9 cellular contexts compared by ENCODE assay signal in the genomic region with DNA sequence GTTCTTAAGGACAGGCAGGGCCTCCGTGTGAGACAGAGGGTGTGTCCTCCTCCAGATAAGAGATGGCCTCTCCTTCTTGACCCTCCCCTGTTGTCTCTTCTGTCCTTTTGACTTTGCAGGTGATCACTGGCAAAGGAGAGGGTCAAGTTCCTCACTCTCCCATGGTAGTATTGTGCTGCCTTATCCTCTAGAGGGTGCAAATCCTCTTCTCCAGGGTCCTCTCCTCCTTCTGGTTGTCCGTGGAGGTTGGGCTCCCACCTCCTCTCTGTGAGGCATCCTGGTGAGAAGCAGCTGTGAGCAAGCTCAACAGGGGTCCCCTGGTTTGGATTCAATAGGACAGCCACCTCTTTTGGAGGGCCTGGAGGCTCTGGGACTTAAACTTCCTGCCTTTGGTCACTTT. TPM values are rescaled to one million over a fixed set of nuclear protein-coding genes. Genes with fewer than 3 reads are reported as not detected.
DNase-seq lines count a peak whose midpoint lies in the region; ATAC-seq, FAIRE-seq and TF ChIP-seq lines count a peak whose summit lies in the region.
"Had no signal": no experiment of that assay in that cellular context is flagged by ENCODE, and none has a peak within 500 bp of the region (broad histone marks: within the 10 kb centered on the region; RNA-seq: fewer than 3 reads in every experiment).

No MANE protein-coding gene starts in this region.

- DNase-seq in A673 (ENCODE audit: low spot score) (peak; percentile 24), GM10248 (ENCODE audit: extremely low spot score) (peak; percentile 13), OCI-LY7 (ENCODE audit: low spot score) (peak; percentile 51), H1 (ENCODE audit: low read depth in 1 of 2, low spot score in 2 of 2) (no peak), prostate gland (ENCODE audit: low spot score) (no peak), GF-D8 (lab: John Stamatoyannopoulos, UW) (no peak)

- POLR2A ChIA-PET in A673 (lab: Charles Lee; ENCODE audit: low non-redundant PET) = no interaction called here
- POLR2A ChIA-PET in GM10248 (lab: Yijun Ruan, JAX) = no interaction called here
- POLR2A ChIA-PET in OCI-LY7 (lab: Charles Lee) = no interaction called here
- POLR2A ChIA-PET in H1 (lab: Charles Lee; ENCODE audit: partially characterized antibody) = interaction anchor here (1.1 kb wide), 1 partner anchor 88 kb away, joined by 3 read pairs; no protein-coding TSS in a partner anchor

- WGBS in H1 (ENCODE audit: extremely low coverage in 1 of 2, insufficient coverage in 1 of 2, insufficient read length in 1 of 2, insufficient replicate concordance in 2 of 2, low coverage in 1 of 2, low lambda C conversion rate in 2 of 2, missing lambda C conversion rate in 1 of 2), 2 experiments = 67% methylated on average over 1 of the region's 2 CpGs; no CpG with 5 or more reads in 1 of the 2 experiments
- 20% methylated on average over 1 of the region's 2 CpGs for WGBS in prostate gland

- H3K27ac ChIP-seq in A673 (ENCODE audit: low read depth, low read length, poor library complexity, severe bottlenecking) = no peak overlapping the region
- H3K27ac ChIP-seq in OCI-LY7 (ENCODE audit: low read depth, low read length, poor library complexity, severe bottlenecking) = no peak overlapping the region
- H3K27ac ChIP-seq in H1 (ENCODE audit: low read depth, low read length) = no peak overlapping the region
- H3K27ac ChIP-seq in prostate gland = no peak overlapping the region

- H3K4me3 ChIP-seq in A673 (ENCODE audit: low read depth, low read length, poor library complexity, severe bottlenecking) = no peak overlapping the region
- H3K4me3 ChIP-seq in OCI-LY7 (ENCODE audit: low read depth, low read length, poor library complexity, severe bottlenecking) = no peak overlapping the region
- H3K4me3 ChIP-seq in H1 (ENCODE audit: extremely low read depth in 1 of 4, insufficient read depth in 2 of 4, low read depth in 3 of 4, low read length in 4 of 4) = no peak overlapping the region
- no peak overlapping the region for H3K4me3 ChIP-seq in prostate gland

- TF ChIP-seq POLR2A in H1 (IDR thresholded peaks at IDR 0.05; ENCODE audit: control extremely low read depth in 1 of 2, low read depth in 2 of 2, low read length in 2 of 2) (no peak), prostate gland (IDR thresholded peaks at IDR 0.05) (no peak)

- intact Hi-C loops in A673 (cut with micrococcal nuclease; ENCODE audit: unreplicated experiment) (no loop called here), OCI-LY7 (cut with micrococcal nuclease; ENCODE audit: unreplicated experiment) (loop anchor here (2.0 kb wide), 1 partner anchor 68 kb away; no protein-coding TSS in a partner anchor), prostate gland (cut with DNase I) (no loop called here)

- H2BK12ac ChIP-seq in H1 (ENCODE audit: low read depth, low read length) = no peak overlapping the region

- no peaks in the 10 kb centered on the region for H3K23me2 ChIP-seq in H1 (ENCODE audit: low read depth, low read length)

- peak; percentile 42; the same call in 1 of the 2 replicates for TF ChIP-seq CTCF in A673 (conservative IDR thresholded peaks at IDR 0.05; ENCODE audit: low read depth, low read length)
- peak; percentile 12 for TF ChIP-seq CTCF in GM10248 (IDR thresholded peaks at IDR 0.05; ENCODE audit: control extremely low read depth, extremely low read depth, low read depth, missing control alignments)
- TF ChIP-seq CTCF in OCI-LY7 (conservative IDR thresholded peaks at IDR 0.05; ENCODE audit: low read length) = peak; percentile 62
- peak; percentile 5 to 51 (median 30) for TF ChIP-seq CTCF in H1 (IDR thresholded peaks at IDR 0.05; ENCODE audit: control extremely low read depth in 1 of 3, insufficient read depth in 1 of 3, low read depth in 1 of 3, low read length in 3 of 3)
- TF ChIP-seq CTCF in prostate gland (IDR thresholded peaks at IDR 0.05) = no peak

- no peak overlapping the region for H2BK5ac ChIP-seq in H1 (ENCODE audit: low read depth, low read length)

- no peak overlapping the region for H3K14ac ChIP-seq in H1 (ENCODE audit: insufficient read length)

- H3K18ac ChIP-seq in H1 (ENCODE audit: extremely low read depth, low read length) = no peak overlapping the region

- H2AFZ ChIP-seq in OCI-LY7 (ENCODE audit: low read length) (no peak overlapping the region), H1 (ENCODE audit: low read length) (no peak overlapping the region)

- H3K79me2 ChIP-seq in OCI-LY7 (ENCODE audit: insufficient read depth, low read depth, low read length) (no peaks in the 10 kb centered on the region), H1 (ENCODE audit: control insufficient read depth in 1 of 2, insufficient read depth in 2 of 2, low read length in 2 of 2) (no peaks in the 10 kb centered on the region)

- H3K56ac ChIP-seq in H1 (replicated peaks; ENCODE audit: insufficient read length, low read depth, low read length) = no peak overlapping the region

- FAIRE-seq in H1 (lab: Jason Lieb, UNC) = no peak

- peak; percentile 34 to 58 for TF ChIP-seq RAD21 in H1 (IDR thresholded peaks at IDR 0.05 in 1 of 2, conservative IDR thresholded peaks at IDR 0.05 in 1 of 2; ENCODE audit: low read depth in 2 of 2, low read length in 2 of 2)

- no peak overlapping the region for H2AK5ac ChIP-seq in H1 (ENCODE audit: low read depth, low read length)

- H3K4ac ChIP-seq in H1 (replicated peaks; ENCODE audit: insufficient read length, low read depth, low read length) = no peak overlapping the region

- H2BK15ac ChIP-seq in H1 (ENCODE audit: low read length) = no peak overlapping the region

- H3K9ac ChIP-seq in H1 (replicated peaks in 1 of 4; ENCODE audit: extremely low read depth in 1 of 4, low read depth in 3 of 4, low read length in 3 of 4) = no peak overlapping the region

- H3K23ac ChIP-seq in H1 (ENCODE audit: insufficient read length) = no peak overlapping the region

- H3K4me2 ChIP-seq in OCI-LY7 (ENCODE audit: low read length) (no peak overlapping the region), H1 (ENCODE audit: insufficient read depth in 1 of 2, low read depth in 2 of 2, low read length in 2 of 2) (no peak overlapping the region)

- no peak overlapping the region for H4K91ac ChIP-seq in H1 (replicated peaks; ENCODE audit: insufficient read length, low read length)

- H3K36me3 ChIP-seq in A673 (ENCODE audit: insufficient read depth, low read length, poor library complexity, severe bottlenecking) (no peaks in the 10 kb centered on the region), OCI-LY7 (ENCODE audit: insufficient read depth, low read length) (no peaks in the 10 kb centered on the region), H1 (ENCODE audit: control insufficient read depth in 2 of 4, insufficient read depth in 4 of 4, low read length in 3 of 4) (no peaks in the 10 kb centered on the region), prostate gland (no peaks in the 10 kb centered on the region)

- no peaks in the 10 kb centered on the region for H3K79me1 ChIP-seq in H1 (ENCODE audit: low read depth, low read length)

- H4K5ac ChIP-seq in H1 (ENCODE audit: insufficient read length, low read depth, low read length) = no peak overlapping the region

- H4K20me1 ChIP-seq in OCI-LY7 (ENCODE audit: insufficient read depth, low read length) (no peaks in the 10 kb centered on the region), H1 (replicated peaks in 1 of 2; ENCODE audit: control insufficient read depth in 1 of 2, insufficient read depth in 2 of 2, low read length in 2 of 2) (no peaks in the 10 kb centered on the region)

- ATAC-seq in HG03139 (IDR thresholded peaks at IDR 0.05; ENCODE audit: unreplicated experiment) = no peak
- ATAC-seq in HG03571 (IDR thresholded peaks at IDR 0.05; ENCODE audit: unreplicated experiment) = no peak

- CTCF ChIA-PET in A673 (lab: Charles Lee) (interaction anchor here (0.6 kb wide), 1 partner anchor 131 kb away, joined by 3 read pairs; no protein-coding TSS in a partner anchor), GM10248 (lab: Yijun Ruan, JAX) (interaction anchor here (1.0 to 2.5 kb wide), 6 partner anchors 12 to 419 kb away, joined by 3 to 12 read pairs (median 3); no protein-coding TSS in a partner anchor), OCI-LY7 (lab: Charles Lee; ENCODE audit: unreplicated experiment) (interaction anchor here (0.6 kb wide), 1 partner anchor 314 kb away, joined by 3 read pairs; no protein-coding TSS in a partner anchor), H1 (lab: Charles Lee; ENCODE audit: partially characterized antibody) (interaction anchor here (0.7 to 1.8 kb wide), 7 partner anchors 11 to 152 kb away, joined by 3 to 6 read pairs (median 3); no protein-coding TSS in a partner anchor)

- H3K27me3 ChIP-seq in A673 (replicated peaks; ENCODE audit: insufficient read depth, low read depth, low read length, poor library complexity) (no peaks in the 10 kb centered on the region), H1 (replicated peaks in 1 of 4; ENCODE audit: control insufficient read depth in 3 of 4, extremely low read depth in 1 of 4, insufficient read depth in 3 of 4, low read length in 3 of 4) (no peaks in the 10 kb centered on the region), prostate gland (replicated peaks; ENCODE audit: insufficient read depth) (no peaks in the 10 kb centered on the region)

- no peak overlapping the region for H2BK120ac ChIP-seq in H1 (replicated peaks; ENCODE audit: low read depth, low read length)

- BruUV-seq in A673 (replicated peaks; lab: Mats Ljungman, UMichigan) = no TSS peak
- no TSS peak for BruUV-seq in OCI-LY7 (replicated peaks; lab: Mats Ljungman, UMichigan)

- H4K8ac ChIP-seq in H1 (ENCODE audit: extremely low read depth, insufficient read depth, low read length) = no peak overlapping the region

- no peak for TF ChIP-seq EP300 in H1 (IDR thresholded peaks at IDR 0.05; ENCODE audit: borderline replicate concordance in 1 of 2, low read depth in 2 of 2, low read length in 2 of 2)

- H2BK20ac ChIP-seq in H1 (ENCODE audit: low read length) = no peak overlapping the region

- H3K9me3 ChIP-seq in A673 (ENCODE audit: low read depth, low read length, poor library complexity, severe bottlenecking) (peaks cover under 1% of the 10 kb centered on the region), OCI-LY7 (ENCODE audit: low read length) (no peaks in the 10 kb centered on the region), H1 (ENCODE audit: insufficient read depth in 2 of 2, low read depth in 1 of 2, low read length in 1 of 2) (peaks cover 0 to 3% of the 10 kb centered on the region in 2 experiments; a peak in 2 of 4 replicates), prostate gland (no peaks in the 10 kb centered on the region)

- H3K4me1 ChIP-seq in A673 (ENCODE audit: insufficient read depth, low read length, poor library complexity, severe bottlenecking) (no peaks in the 10 kb centered on the region), OCI-LY7 (ENCODE audit: insufficient read depth, low read length, poor library complexity, severe bottlenecking) (peaks cover 21% of the 10 kb centered on the region), H1 (replicated peaks in 1 of 4; ENCODE audit: control insufficient read depth in 3 of 4, insufficient read depth in 4 of 4, low read length in 3 of 4) (no peaks in the 10 kb centered on the region), prostate gland (replicated peaks) (no peaks in the 10 kb centered on the region)

- no peaks in the 10 kb centered on the region for H3K9me2 ChIP-seq in OCI-LY7 (ENCODE audit: insufficient read depth, low read length)

RNA-seq across cellular contexts. Expression of gene ZNF182, which starts 44.8 kb away (rescaled TPM):
- total RNA-seq in A673 (2021) (6.4 and 6.5 TPM in 2 replicates), OCI-LY7 (2022) (9.7 and 9.8 TPM in 2 replicates), prostate gland (1 to 10 TPM; 5.6 to 6.5 TPM)
- 5.0 and 6.1 TPM in 2 replicates for total RNA-seq in OCI-LY7 (2014; rRNA removed; shearing (Covaris generic))
- 6.8 and 8.2 TPM in 2 replicates for total RNA-seq in H1 (2021; fragmentation: NEBNext Ultra II Directional; extraction: Animal tissue kit (Norgen Biotek cat#: 25700))
- 0.99 and 1.3 TPM in 2 replicates for polyA plus RNA-seq in H1 (2011; rRNA removed)
- 2.4 TPM for polyA plus RNA-seq in H1 (2011; cell fraction: cytosol; rRNA removed)
- 1.4 TPM for polyA plus RNA-seq in H1 (2011; cell fraction: nucleus; rRNA removed)
- 3.8 to 6.0 TPM (median 4.6 TPM) in 4 replicates for polyA plus RNA-seq in H1 (2012, experiment 1 of 2)
- 0.29 TPM for polyA plus RNA-seq in H1 (2012, experiment 2 of 2)
- polyA plus RNA-seq in H1 (2013, experiment 1 of 2) = 4.0 TPM
- polyA plus RNA-seq in H1 (2013, experiment 2 of 2) = 3.9 TPM
- polyA minus RNA-seq in H1 (2011; rRNA and poly(A)+ RNA removed) = 2.7 and 4.1 TPM in 2 replicates
- polyA minus RNA-seq in H1 (2011; cell fraction: cytosol; rRNA and poly(A)+ RNA removed) = 2.0 TPM
- polyA minus RNA-seq in H1 (2011; cell fraction: nucleus; rRNA and poly(A)+ RNA removed) = 3.7 TPM

RNA-seq across cellular contexts. Expression of gene SPACA5, which starts 47.8 kb away (rescaled TPM):
- not detected in 2 replicates for total RNA-seq in A673 (2021)
- total RNA-seq in OCI-LY7 (2014; rRNA removed; shearing (Covaris generic)) = not detected in 2 replicates
- not detected in 2 replicates for total RNA-seq in OCI-LY7 (2022)
- not detected in 2 replicates for total RNA-seq in H1 (2021; fragmentation: NEBNext Ultra II Directional; extraction: Animal tissue kit (Norgen Biotek cat#: 25700))
- 0.26 TPM in 1 of 2 replicates, not detected in the other for polyA plus RNA-seq in H1 (2011; rRNA removed)
- polyA plus RNA-seq in H1 (2011; cell fraction: cytosol; rRNA removed) = 0.19 TPM
- not detected for polyA plus RNA-seq in H1 (2011; cell fraction: nucleus; rRNA removed)
- 0.64 TPM in 1 of 4 replicates, not detected in the others for polyA plus RNA-seq in H1 (2012, experiment 1 of 2)
- polyA plus RNA-seq in H1 (2012, experiment 2 of 2) = not detected
- not detected for polyA plus RNA-seq in H1 (2013, experiment 1 of 2)
- polyA plus RNA-seq in H1 (2013, experiment 2 of 2) = not detected
- not detected in 2 replicates for polyA minus RNA-seq in H1 (2011; rRNA and poly(A)+ RNA removed)
- polyA minus RNA-seq in H1 (2011; cell fraction: cytosol; rRNA and poly(A)+ RNA removed) = not detected
- not detected for polyA minus RNA-seq in H1 (2011; cell fraction: nucleus; rRNA and poly(A)+ RNA removed)
- total RNA-seq in prostate gland = not detected
- total RNA-seq: kidney epithelial cell had no signal

Comparison
In these comparisons a context has a peak if more than half of its experiments do, and no peak if none do; other contexts are left out.
1. DNase-seq: peak in A673 (single experiment), GM10248 (single experiment) and OCI-LY7 (single experiment); none in H1 (0 of 2), prostate gland (single experiment) and GF-D8 (single experiment).
2. CTCF ChIP-seq: peak in A673 (single experiment), GM10248 (single experiment), OCI-LY7 (single experiment) and H1 (3 of 3); none in prostate gland (0 of 4).